8 cellular contexts compared by ENCODE assay signal in the genomic region with DNA sequence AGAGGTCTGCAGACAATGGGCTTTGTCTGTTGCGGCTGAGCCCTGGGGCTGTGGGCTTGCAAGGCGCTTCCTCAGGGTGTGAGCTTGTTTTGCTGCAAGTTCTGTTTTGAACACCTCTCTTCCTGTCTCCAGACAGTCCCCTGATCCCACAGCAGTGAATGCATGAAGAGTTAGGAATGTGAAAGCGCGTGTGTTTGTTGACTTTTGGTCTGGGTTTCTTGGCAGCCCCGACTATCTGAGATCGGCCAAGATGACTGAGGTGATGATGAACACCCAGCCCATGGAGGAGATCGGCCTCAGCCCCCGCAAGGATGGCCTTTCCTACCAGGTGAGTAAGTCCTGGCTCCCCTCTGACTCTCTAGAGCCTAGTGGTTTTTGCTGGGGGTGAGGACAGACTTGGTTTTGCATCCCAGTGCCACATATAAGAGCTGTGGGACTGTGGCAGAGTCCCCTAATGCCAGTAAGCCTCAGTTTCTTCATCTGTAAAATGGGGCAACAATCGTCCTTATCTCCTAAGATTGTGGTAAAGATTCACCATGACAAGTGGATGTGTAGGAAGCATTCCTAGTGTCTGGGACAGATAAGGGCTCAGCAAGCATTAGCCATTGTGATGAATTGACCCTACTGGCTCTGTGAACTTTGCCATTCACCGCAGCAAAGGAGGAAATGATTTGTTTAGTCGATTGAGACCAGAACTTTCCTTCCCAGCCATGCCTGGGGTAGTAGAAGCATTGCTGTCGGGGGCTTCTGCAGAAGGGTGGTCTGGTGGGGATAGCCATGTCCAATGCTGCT. TPM values are rescaled to one million over a fixed set of nuclear protein-coding genes. Genes with fewer than 3 reads are reported as not detected.
DNase-seq lines count a peak whose midpoint lies in the region; ATAC-seq and TF ChIP-seq lines count a peak whose summit lies in the region.

No MANE protein-coding gene starts in this region.

- ATAC-seq in left ventricle myocardium superior: no peak
- ATAC-seq in stimulated activated naive CD8-positive, alpha-beta T cell treated with anti-CD3 and anti-CD28 coated beads, Interleukin-15, amount 100 ng/mL, for 72 hours: peak; percentile 7
- ATAC-seq in GM19397 (IDR thresholded peaks at IDR 0.05; ENCODE audit: unreplicated experiment): no peak
- ATAC-seq in HG02973 (IDR thresholded peaks at IDR 0.05; ENCODE audit: unreplicated experiment): no peak

- H3K4me3 Mint-ChIP-seq in stimulated activated naive CD8-positive, alpha-beta T cell treated with anti-CD3 and anti-CD28 coated beads, Interleukin-15, amount 100 ng/mL, for 72 hours: peak overlapping the region; percentile 89 to 96

- peak overlapping the region; percentile 99 for H3K27ac ChIP-seq in left ventricle myocardium inferior (replicated peaks)

- TF ChIP-seq CTCF in left ventricle myocardium inferior (IDR thresholded peaks at IDR 0.05; ENCODE audit: borderline replicate concordance): no peak

- intact Hi-C loops in left ventricle myocardium inferior (cut with micrococcal nuclease): loop anchor here (10.0 kb wide), 1 partner anchor 120 kb away; no protein-coding TSS in a partner anchor
- intact Hi-C loops in left ventricle myocardium superior (cut with micrococcal nuclease): loop anchor here (10.0 kb wide), 1 partner anchor 120 kb away; no protein-coding TSS in a partner anchor

- H3K27me3 Mint-ChIP-seq in stimulated activated naive CD8-positive, alpha-beta T cell treated with anti-CD3 and anti-CD28 coated beads, Interleukin-15, amount 100 ng/mL, for 72 hours: no peaks in the 10 kb centered on the region

- peaks cover 25% of the 10 kb centered on the region for H3K36me3 ChIP-seq in left ventricle myocardium inferior

- peaks cover 91% of the 10 kb centered on the region for H3K4me1 ChIP-seq in left ventricle myocardium inferior

- DNase-seq in left ventricle myocardium inferior: no peak
- DNase-seq in left ventricle myocardium superior: no peak
- DNase-seq in activated gamma-delta T cell treated with Interleukin-2 at 50 U/mL for 16 hours: peak; percentile 37
- peak; percentile 96 for DNase-seq in islet precursor cell
- peak in 1 of 2 donors; percentile 64 for DNase-seq in stimulated activated naive CD8-positive, alpha-beta T cell treated with anti-CD3 and anti-CD28 coated beads, Interleukin-15, amount 100 ng/mL, for 72 hours
- DNase-seq in germinal center (ENCODE audit: low spot score): no peak

- no peaks in the 10 kb centered on the region for H3K9me3 ChIP-seq in left ventricle myocardium inferior (replicated peaks)

- H3K27me3 ChIP-seq in left ventricle myocardium inferior (ENCODE audit: low read depth): no peaks in the 10 kb centered on the region

- H3K27ac Mint-ChIP-seq in stimulated activated naive CD8-positive, alpha-beta T cell treated with anti-CD3 and anti-CD28 coated beads, Interleukin-15, amount 100 ng/mL, for 72 hours: peak overlapping the region in 1 of 2 donors; percentile 59

- H3K4me3 ChIP-seq in left ventricle myocardium inferior: peak overlapping the region; percentile 92

- H3K9me3 Mint-ChIP-seq in stimulated activated naive CD8-positive, alpha-beta T cell treated with anti-CD3 and anti-CD28 coated beads, Interleukin-15, amount 100 ng/mL, for 72 hours: no peaks in the 10 kb centered on the region

- peaks cover 75% of the 10 kb centered on the region for H3K4me1 Mint-ChIP-seq in stimulated activated naive CD8-positive, alpha-beta T cell treated with anti-CD3 and anti-CD28 coated beads, Interleukin-15, amount 100 ng/mL, for 72 hours

RNA-seq across cellular contexts. Expression of a gene that starts 3.0 kb away (rescaled TPM):
- total RNA-seq in left ventricle myocardium inferior (200 TPM), left ventricle myocardium superior (129 TPM)

Comparison
In these comparisons a context has a peak if more than half of its experiments do, and no peak if none do; other contexts are left out.
1. DNase-seq: peak in activated gamma-delta T cell treated with Interleukin-2 at 50 U/mL for 16 hours (single experiment) and islet precursor cell (single experiment); none in left ventricle myocardium inferior (single experiment), left ventricle myocardium superior (single experiment) and germinal center (single experiment).